Comparison of ENCODE assay signal across 1 cellular context in the genomic region with DNA sequence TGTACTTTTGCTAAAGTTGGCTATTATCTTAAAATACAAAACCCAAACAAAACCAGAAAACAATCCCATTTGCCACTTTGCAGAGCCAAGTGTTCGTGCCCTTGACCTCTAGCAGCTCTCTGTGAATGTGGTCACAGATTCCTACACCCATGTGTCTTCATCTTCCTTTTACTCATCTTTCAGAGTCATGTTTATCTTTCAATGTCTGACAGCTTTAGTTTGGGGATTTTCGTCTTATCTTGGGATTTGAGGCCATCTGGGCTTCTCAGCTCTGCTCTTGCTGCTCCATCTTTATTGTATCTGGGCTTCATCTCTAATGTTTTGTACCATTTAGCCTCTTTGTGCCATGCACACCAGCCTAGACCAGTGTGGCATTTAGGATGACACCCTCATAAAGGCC.
A peak's percentile ranks its signal among the peaks of the same experiment; 100 is the strongest.
TF ChIP-seq lines count a peak whose summit lies in the region.

No MANE protein-coding gene starts in this region.

TF ChIP-seq in HepG2, 621 proteins besides CTCF, POLR2A, EP300 and RAD21 (continued from another document):
- TF ChIP-seq NR2F6 (IDR thresholded peaks at IDR 0.05) (0 out of 2 replicates have a peak, but pooled peaks have one; percentile 36), NR2F6 (CRISPR knock-in tag; IDR thresholded peaks at IDR 0.05) (0 out of 2 replicates have a peak, but pooled peaks have one; percentile 27), EEA1 (CRISPR knock-in tag; IDR thresholded peaks at IDR 0.05; ENCODE audit: borderline replicate concordance) (no peak), MTA3 (CRISPR knock-in tag; IDR thresholded peaks at IDR 0.05) (no peak), SOX13 (IDR thresholded peaks at IDR 0.05) (no peak), SOX13 (CRISPR knock-in tag; conservative IDR thresholded peaks at IDR 0.05 in 1 of 2, IDR thresholded peaks at IDR 0.05 in 1 of 2) (peak in 1 of 2 experiments; percentile 56; a peak in 2 of 4 replicates), RARA (CRISPR knock-in tag; IDR thresholded peaks at IDR 0.05) (peak; percentile 17; the same call in 1 of the 2 replicates), ATF7-NPFF (CRISPR knock-in tag; IDR thresholded peaks at IDR 0.05; ENCODE audit: low read depth) (no peak)
- TF ChIP-seq, protein P1, sequence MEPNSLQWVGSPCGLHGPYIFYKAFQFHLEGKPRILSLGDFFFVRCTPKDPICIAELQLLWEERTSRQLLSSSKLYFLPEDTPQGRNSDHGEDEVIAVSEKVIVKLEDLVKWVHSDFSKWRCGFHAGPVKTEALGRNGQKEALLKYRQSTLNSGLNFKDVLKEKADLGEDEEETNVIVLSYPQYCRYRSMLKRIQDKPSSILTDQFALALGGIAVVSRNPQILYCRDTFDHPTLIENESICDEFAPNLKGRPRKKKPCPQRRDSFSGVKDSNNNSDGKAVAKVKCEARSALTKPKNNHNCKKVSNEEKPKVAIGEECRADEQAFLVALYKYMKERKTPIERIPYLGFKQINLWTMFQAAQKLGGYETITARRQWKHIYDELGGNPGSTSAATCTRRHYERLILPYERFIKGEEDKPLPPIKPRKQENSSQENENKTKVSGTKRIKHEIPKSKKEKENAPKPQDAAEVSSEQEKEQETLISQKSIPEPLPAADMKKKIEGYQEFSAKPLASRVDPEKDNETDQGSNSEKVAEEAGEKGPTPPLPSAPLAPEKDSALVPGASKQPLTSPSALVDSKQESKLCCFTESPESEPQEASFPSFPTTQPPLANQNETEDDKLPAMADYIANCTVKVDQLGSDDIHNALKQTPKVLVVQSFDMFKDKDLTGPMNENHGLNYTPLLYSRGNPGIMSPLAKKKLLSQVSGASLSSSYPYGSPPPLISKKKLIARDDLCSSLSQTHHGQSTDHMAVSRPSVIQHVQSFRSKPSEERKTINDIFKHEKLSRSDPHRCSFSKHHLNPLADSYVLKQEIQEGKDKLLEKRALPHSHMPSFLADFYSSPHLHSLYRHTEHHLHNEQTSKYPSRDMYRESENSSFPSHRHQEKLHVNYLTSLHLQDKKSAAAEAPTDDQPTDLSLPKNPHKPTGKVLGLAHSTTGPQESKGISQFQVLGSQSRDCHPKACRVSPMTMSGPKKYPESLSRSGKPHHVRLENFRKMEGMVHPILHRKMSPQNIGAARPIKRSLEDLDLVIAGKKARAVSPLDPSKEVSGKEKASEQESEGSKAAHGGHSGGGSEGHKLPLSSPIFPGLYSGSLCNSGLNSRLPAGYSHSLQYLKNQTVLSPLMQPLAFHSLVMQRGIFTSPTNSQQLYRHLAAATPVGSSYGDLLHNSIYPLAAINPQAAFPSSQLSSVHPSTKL (CRISPR knock-in tag; IDR thresholded peaks at IDR 0.05), result 0 out of 2 replicates have a peak, but pooled peaks have one; percentile 23
- TF ChIP-seq, protein P2, sequence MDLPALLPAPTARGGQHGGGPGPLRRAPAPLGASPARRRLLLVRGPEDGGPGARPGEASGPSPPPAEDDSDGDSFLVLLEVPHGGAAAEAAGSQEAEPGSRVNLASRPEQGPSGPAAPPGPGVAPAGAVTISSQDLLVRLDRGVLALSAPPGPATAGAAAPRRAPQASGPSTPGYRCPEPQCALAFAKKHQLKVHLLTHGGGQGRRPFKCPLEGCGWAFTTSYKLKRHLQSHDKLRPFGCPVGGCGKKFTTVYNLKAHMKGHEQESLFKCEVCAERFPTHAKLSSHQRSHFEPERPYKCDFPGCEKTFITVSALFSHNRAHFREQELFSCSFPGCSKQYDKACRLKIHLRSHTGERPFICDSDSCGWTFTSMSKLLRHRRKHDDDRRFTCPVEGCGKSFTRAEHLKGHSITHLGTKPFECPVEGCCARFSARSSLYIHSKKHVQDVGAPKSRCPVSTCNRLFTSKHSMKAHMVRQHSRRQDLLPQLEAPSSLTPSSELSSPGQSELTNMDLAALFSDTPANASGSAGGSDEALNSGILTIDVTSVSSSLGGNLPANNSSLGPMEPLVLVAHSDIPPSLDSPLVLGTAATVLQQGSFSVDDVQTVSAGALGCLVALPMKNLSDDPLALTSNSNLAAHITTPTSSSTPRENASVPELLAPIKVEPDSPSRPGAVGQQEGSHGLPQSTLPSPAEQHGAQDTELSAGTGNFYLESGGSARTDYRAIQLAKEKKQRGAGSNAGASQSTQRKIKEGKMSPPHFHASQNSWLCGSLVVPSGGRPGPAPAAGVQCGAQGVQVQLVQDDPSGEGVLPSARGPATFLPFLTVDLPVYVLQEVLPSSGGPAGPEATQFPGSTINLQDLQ (CRISPR knock-in tag; IDR thresholded peaks at IDR 0.05), result no peak
